1 cellular context compared by ENCODE assay signal in the genomic region with DNA sequence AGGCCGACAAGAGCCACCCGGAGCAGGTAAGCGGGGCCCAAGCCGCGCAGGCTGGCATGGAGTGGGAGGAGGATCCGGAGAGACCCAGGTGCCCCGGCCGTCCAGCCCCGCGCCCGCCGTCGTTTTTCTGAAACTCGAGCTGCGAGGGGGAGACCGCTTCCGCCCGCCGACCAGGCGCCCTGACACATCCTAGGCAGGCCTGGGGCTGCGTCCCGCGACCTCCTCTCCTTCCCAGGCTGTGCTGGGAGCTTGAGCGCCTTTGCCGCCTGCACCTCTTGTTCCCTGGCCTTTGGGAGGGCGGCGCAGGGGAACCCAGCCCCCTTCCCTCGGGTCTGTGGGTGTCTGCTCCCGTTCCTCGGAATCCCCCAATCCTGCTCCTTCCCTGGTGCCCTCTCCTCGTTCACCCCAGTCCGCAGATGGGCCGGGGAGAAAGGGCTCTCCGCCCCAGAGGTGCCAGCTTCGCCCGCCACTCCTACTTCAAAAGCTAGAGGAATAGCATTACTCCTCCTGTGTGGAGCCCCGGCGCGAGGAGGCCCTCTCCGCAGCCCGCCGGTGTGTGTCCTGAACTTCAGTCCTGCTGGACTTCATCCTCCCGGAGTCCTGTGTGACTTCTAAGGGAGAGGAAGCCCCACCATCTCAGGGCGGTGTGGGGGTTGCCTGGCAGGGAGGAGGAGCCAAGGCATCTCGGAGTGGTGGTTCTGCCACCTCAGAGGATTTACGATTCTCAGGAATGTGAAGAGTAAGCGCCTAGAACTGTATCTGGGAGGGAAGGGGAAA.
TF ChIP-seq lines count a peak whose summit lies in the region.

No MANE protein-coding gene starts in this region.

TF ChIP-seq in Ishikawa, 13 proteins besides CTCF, POLR2A, EP300 and RAD21 (continued from another document):
- TF ChIP-seq, protein P1, sequence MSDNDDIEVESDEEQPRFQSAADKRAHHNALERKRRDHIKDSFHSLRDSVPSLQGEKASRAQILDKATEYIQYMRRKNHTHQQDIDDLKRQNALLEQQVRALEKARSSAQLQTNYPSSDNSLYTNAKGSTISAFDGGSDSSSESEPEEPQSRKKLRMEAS (IDR thresholded peaks at IDR 0.05), result peak; percentile 11; the same call in 1 of the 2 replicates
